Comparison of ENCODE assay signal across 8 cellular contexts in genomic region chr2:44362207-44363015, GRCh38. TPM values are rescaled to one million over a fixed set of nuclear protein-coding genes. Genes with fewer than 3 reads are reported as not detected.
DNase-seq lines count a peak whose midpoint lies in the region; ATAC-seq lines count a peak whose summit lies in the region.

No MANE protein-coding gene starts in this region.

- no peaks in the 10 kb centered on the region for H3K36me3 ChIP-seq in SJSA1

- H3K9me3 ChIP-seq in SJSA1 (replicated peaks): no peaks in the 10 kb centered on the region

- ATAC-seq in GM18873 (IDR thresholded peaks at IDR 0.05; ENCODE audit: low FRiP score, unreplicated experiment): peak; percentile 25
- ATAC-seq in HG03342 (IDR thresholded peaks at IDR 0.05; ENCODE audit: unreplicated experiment): peak; percentile 18
- peak; percentile 44 for ATAC-seq in activated naive CD8-positive, alpha-beta T cell treated with anti-CD3 and anti-CD28 coated beads, Interleukin-2, amount 50 U/mL, for 24 hours
- ATAC-seq in left cardiac atrium: peak; percentile 45 to 68
- ATAC-seq in GM18870 (IDR thresholded peaks at IDR 0.05; ENCODE audit: unreplicated experiment): no peak

- peaks cover 2% of the 10 kb centered on the region for H3K27me3 Mint-ChIP-seq in activated naive CD8-positive, alpha-beta T cell treated with anti-CD3 and anti-CD28 coated beads, Interleukin-2, amount 50 U/mL, for 24 hours

- H3K4me3 Mint-ChIP-seq in activated naive CD8-positive, alpha-beta T cell treated with anti-CD3 and anti-CD28 coated beads, Interleukin-2, amount 50 U/mL, for 24 hours: peak overlapping the region; percentile 93

- H3K27ac Mint-ChIP-seq in activated naive CD8-positive, alpha-beta T cell treated with anti-CD3 and anti-CD28 coated beads, Interleukin-2, amount 50 U/mL, for 24 hours: peak overlapping the region; percentile 90

- no peaks in the 10 kb centered on the region for H3K27me3 ChIP-seq in SJSA1 (replicated peaks)

- H3K9me3 Mint-ChIP-seq in activated naive CD8-positive, alpha-beta T cell treated with anti-CD3 and anti-CD28 coated beads, Interleukin-2, amount 50 U/mL, for 24 hours: no peaks in the 10 kb centered on the region

- peaks cover 53% of the 10 kb centered on the region for H3K4me1 Mint-ChIP-seq in activated naive CD8-positive, alpha-beta T cell treated with anti-CD3 and anti-CD28 coated beads, Interleukin-2, amount 50 U/mL, for 24 hours

- H3K36me3 Mint-ChIP-seq in activated naive CD8-positive, alpha-beta T cell treated with anti-CD3 and anti-CD28 coated beads, Interleukin-2, amount 50 U/mL, for 24 hours (ENCODE audit: low read depth): peaks cover 3% of the 10 kb centered on the region

- H3K27ac ChIP-seq in SJSA1: peak overlapping the region; percentile 100

- peaks cover 10% of the 10 kb centered on the region; the same call in 1 of the 2 replicates for H3K4me1 ChIP-seq in SJSA1 (replicated peaks)

- peak overlapping the region; percentile 68 for H3K4me3 ChIP-seq in SJSA1

- peak; percentile 44 for DNase-seq in AG08396 (ENCODE audit: low spot score)
- DNase-seq in SJSA1 (ENCODE audit: low read depth in 1 of 2, low spot score in 2 of 2): peak; percentile 48 to 55
- peak; percentile 44 for DNase-seq in activated naive CD8-positive, alpha-beta T cell treated with anti-CD3 and anti-CD28 coated beads, Interleukin-2, amount 50 U/mL, for 24 hours
- DNase-seq in left cardiac atrium: no peak
- DNase-seq in pons (ENCODE audit: low spot score): peak; percentile 46

- intact Hi-C loops in left cardiac atrium (cut with DNase I): no loop called here

RNA-seq across cellular contexts. Expression of gene CAMKMT, which starts 0.7 kb away (rescaled TPM):
- total RNA-seq in SJSA1 (2014; rRNA removed; shearing (Covaris generic)): 4.7 and 11.6 TPM in 2 replicates
- total RNA-seq in left cardiac atrium: 1 to 10 TPM; 6.6 to 7.1 TPM

RNA-seq across cellular contexts. Expression of gene PREPL, which starts 1.1 kb away (rescaled TPM):
- total RNA-seq in SJSA1 (2014; rRNA removed; shearing (Covaris generic)): 27.3 and 39.0 TPM in 2 replicates
- 10 to 100 TPM; 70.4 to 77.4 TPM for total RNA-seq in left cardiac atrium
